In genomic region chr7:106064836-106065559, GRCh38 we compare ENCODE assay signal across 8 cellular contexts. TPM values are rescaled to one million over a fixed set of nuclear protein-coding genes. Genes with fewer than 3 reads are reported as not detected.
DNase-seq lines count a peak whose midpoint lies in the region; ATAC-seq, FAIRE-seq and TF ChIP-seq lines count a peak whose summit lies in the region.

No MANE protein-coding gene starts in this region.

- H3K9me3 Mint-ChIP-seq in GM23338 = peaks cover 7% of the 10 kb centered on the region

- H3F3A ChIP-seq in GM23338 (replicated peaks; ENCODE audit: low read depth) = no peaks in the 10 kb centered on the region

- no peak overlapping the region for H3K27ac ChIP-seq in GM23338 (ENCODE audit: low read depth)
- H3K27ac ChIP-seq in OCI-LY7 (ENCODE audit: low read depth, low read length, poor library complexity, severe bottlenecking) = peak overlapping the region; percentile 98
- no peak overlapping the region for H3K27ac ChIP-seq in endothelial cell of umbilical vein (ENCODE audit: insufficient read depth, low read depth, low read length)

- no peaks in the 10 kb centered on the region for H4K20me1 ChIP-seq in GM23338 (replicated peaks; ENCODE audit: insufficient read depth)
- H4K20me1 ChIP-seq in OCI-LY7 (ENCODE audit: insufficient read depth, low read length) = no peaks in the 10 kb centered on the region
- no peaks in the 10 kb centered on the region for H4K20me1 ChIP-seq in endothelial cell of umbilical vein (replicated peaks; ENCODE audit: control insufficient read depth, extremely low read depth, insufficient read depth, low read length)

- H3K36me3 ChIP-seq in GM23338 (ENCODE audit: insufficient read depth) = no peaks in the 10 kb centered on the region
- H3K36me3 ChIP-seq in OCI-LY7 (ENCODE audit: insufficient read depth, low read length) = peaks cover 6% of the 10 kb centered on the region; the same call in 1 of the 2 replicates
- no peaks in the 10 kb centered on the region for H3K36me3 ChIP-seq in endothelial cell of umbilical vein (ENCODE audit: control insufficient read depth in 2 of 2, extremely low read depth in 1 of 2, insufficient read depth in 2 of 2, low read length in 2 of 2)

- POLR2A ChIA-PET in OCI-LY7 (lab: Charles Lee) (interaction anchor here (0.7 to 10.0 kb wide), 9 partner anchors 7 to 107 kb away, joined by 3 to 308 read pairs (median 4); no protein-coding TSS in a partner anchor), endothelial cell of umbilical vein (lab: Charles Lee) (no interaction called here)

- dilution Hi-C loops in endothelial cell of umbilical vein (cut with MboI; ENCODE audit: extremely low pct_ligation_motif_present, low sequenced_read_pairs) = loop anchor here (25.0 kb wide), 1 partner anchor 97 kb away; no protein-coding TSS in a partner anchor

- peak; percentile 83 for FAIRE-seq in endothelial cell of umbilical vein (lab: Jason Lieb, UNC)

- H3K9me3 ChIP-seq in OCI-LY7 (ENCODE audit: low read length) (peaks cover 8% of the 10 kb centered on the region), endothelial cell of umbilical vein (replicated peaks; ENCODE audit: control insufficient read depth, insufficient read depth, low read length) (no peaks in the 10 kb centered on the region)

- ATAC-seq in GM23338 (peak; percentile 50), HG03571 (IDR thresholded peaks at IDR 0.05; ENCODE audit: unreplicated experiment) (no peak)

- CTCF ChIA-PET in OCI-LY7 (lab: Charles Lee; ENCODE audit: unreplicated experiment) = interaction anchor here (0.9 to 1.5 kb wide), 2 partner anchors 24 to 49 kb away, joined by 3 to 4 read pairs; no protein-coding TSS in a partner anchor
- CTCF ChIA-PET in endothelial cell of umbilical vein (lab: Charles Lee) = interaction anchor here (0.6 to 4.2 kb wide), 6 partner anchors 14 to 721 kb away, joined by 3 to 25 read pairs (median 3); partner anchors contain the start of gene SYPL1

- H3K27ac Mint-ChIP-seq in GM23338 = no peak overlapping the region

- H3K4me2 ChIP-seq in GM23338 = no peak overlapping the region
- H3K4me2 ChIP-seq in OCI-LY7 (ENCODE audit: low read length) = peak overlapping the region; percentile 80
- peak overlapping the region; percentile 10 for H3K4me2 ChIP-seq in endothelial cell of umbilical vein (ENCODE audit: insufficient read depth, low read length)

- H3K4me3 ChIP-seq in GM23338 (no peak overlapping the region), OCI-LY7 (ENCODE audit: low read depth, low read length, poor library complexity, severe bottlenecking) (no peak overlapping the region), endothelial cell of umbilical vein (replicated peaks in 1 of 3; ENCODE audit: insufficient read depth in 1 of 3, low read depth in 1 of 3, low read length in 3 of 3) (no peak overlapping the region)

- DNase-seq in GM23338 (ENCODE audit: low spot score) (no peak), OCI-LY7 (ENCODE audit: low spot score) (no peak), endothelial cell of umbilical vein (ENCODE audit: low read depth, low spot score) (peak; percentile 88), middle frontal gyrus (ENCODE audit: extremely low spot score, low spot score) (peak; percentile 50), D341Med (ENCODE audit: low spot score) (no peak), activated T-cell treated with anti-CD3 and anti-CD28 coated beads for 4 hours (no peak), T-helper 1 cell (no peak)

- H3K4me1 ChIP-seq in GM23338 (ENCODE audit: insufficient read depth) (peaks cover 9% of the 10 kb centered on the region), OCI-LY7 (ENCODE audit: insufficient read depth, low read length, poor library complexity, severe bottlenecking) (peaks cover 100% of the 10 kb centered on the region), endothelial cell of umbilical vein (ENCODE audit: control insufficient read depth, extremely low read depth, insufficient read depth, low read length) (peaks cover 17% of the 10 kb centered on the region)

- no peaks in the 10 kb centered on the region for H3K9me1 ChIP-seq in endothelial cell of umbilical vein (replicated peaks; ENCODE audit: control insufficient read depth, extremely low read depth, insufficient read depth, low read length)

- peaks cover 2% of the 10 kb centered on the region for H3K27me3 Mint-ChIP-seq in GM23338 (ENCODE audit: insufficient read depth, low read depth, poor library complexity)

- peaks cover 15% of the 10 kb centered on the region for H3K4me1 Mint-ChIP-seq in GM23338

- H3K27me3 ChIP-seq in GM23338 (ENCODE audit: insufficient read depth) = no peaks in the 10 kb centered on the region
- H3K27me3 ChIP-seq in endothelial cell of umbilical vein (ENCODE audit: control insufficient read depth in 2 of 2, insufficient read depth in 2 of 2, low read length in 2 of 2) = no peaks in the 10 kb centered on the region

- peak overlapping the region; percentile 91 for H2AFZ ChIP-seq in GM23338
- H2AFZ ChIP-seq in OCI-LY7 (ENCODE audit: low read length) = peak overlapping the region; percentile 50; the same call in 1 of the 2 replicates
- H2AFZ ChIP-seq in endothelial cell of umbilical vein (ENCODE audit: low read depth, low read length) = peak overlapping the region; percentile 10

- H3K36me3 Mint-ChIP-seq in GM23338 (ENCODE audit: low read depth) = peaks cover 4% of the 10 kb centered on the region; the same call in 2 of the 3 replicates

- no peaks in the 10 kb centered on the region for H3K9me2 ChIP-seq in GM23338 (ENCODE audit: insufficient read depth)
- H3K9me2 ChIP-seq in OCI-LY7 (ENCODE audit: insufficient read depth, low read length) = no peaks in the 10 kb centered on the region

- no peak overlapping the region for H3K9ac ChIP-seq in endothelial cell of umbilical vein (replicated peaks; ENCODE audit: extremely low read depth, insufficient read depth, low read length)

- no peaks in the 10 kb centered on the region for H3K79me2 ChIP-seq in GM23338 (replicated peaks; ENCODE audit: insufficient read depth)
- no peaks in the 10 kb centered on the region; the same call in 1 of the 2 replicates for H3K79me2 ChIP-seq in OCI-LY7 (ENCODE audit: insufficient read depth, low read depth, low read length)
- no peaks in the 10 kb centered on the region for H3K79me2 ChIP-seq in endothelial cell of umbilical vein (ENCODE audit: control insufficient read depth, insufficient read depth, low read length)

- intact Hi-C loops in OCI-LY7 (cut with micrococcal nuclease; ENCODE audit: unreplicated experiment) (no loop called here), endothelial cell of umbilical vein (cut with micrococcal nuclease) (loop anchor here (2.0 kb wide), 1 partner anchor 48 kb away; the partner anchor contains the start of gene SYPL1)

- peak; percentile 21 for TF ChIP-seq POLR2A in endothelial cell of umbilical vein (IDR thresholded peaks at IDR 0.05; ENCODE audit: low read depth, low read length)

- TF ChIP-seq CTCF in GM23338 (conservative IDR thresholded peaks at IDR 0.05; ENCODE audit: low read depth in 2 of 2) (no peak), OCI-LY7 (conservative IDR thresholded peaks at IDR 0.05; ENCODE audit: low read length) (no peak), endothelial cell of umbilical vein (IDR thresholded peaks at IDR 0.05; ENCODE audit: extremely low read depth in 1 of 2, insufficient read depth in 1 of 2, low read depth in 1 of 2, low read length in 2 of 2) (no peak)

- BruUV-seq in OCI-LY7 (replicated peaks; lab: Mats Ljungman, UMichigan) (no TSS peak), endothelial cell of umbilical vein (replicated peaks; lab: Mats Ljungman, UMichigan) (no TSS peak)

- no peak overlapping the region for H3K4me3 Mint-ChIP-seq in GM23338

TF ChIP-seq in GM23338, 12 proteins besides CTCF, POLR2A, EP300 and RAD21 (continues in another document):
- TF ChIP-seq ZNF331 (CRISPR knock-in tag; IDR thresholded peaks at IDR 0.05; ENCODE audit: low read depth) = no peak
- TF ChIP-seq EZH2 (IDR thresholded peaks at IDR 0.05; ENCODE audit: low read depth, unreplicated experiment) = no peak
- TF ChIP-seq NANOG (IDR thresholded peaks at IDR 0.05; ENCODE audit: borderline replicate concordance) = no peak
- TF ChIP-seq JUNB (IDR thresholded peaks at IDR 0.05; ENCODE audit: unreplicated experiment) = no peak

TF ChIP-seq in endothelial cell of umbilical vein, 7 proteins besides CTCF, POLR2A, EP300 and RAD21:
- TF ChIP-seq POLR2AphosphoS5 (IDR thresholded peaks at IDR 0.05; ENCODE audit: insufficient read depth, low read depth, low read length) (peak; percentile 43), FOS (IDR thresholded peaks at IDR 0.05; ENCODE audit: borderline replicate concordance, insufficient read depth, low read length) (peak; percentile 50), EZH2 (IDR thresholded peaks at IDR 0.05; ENCODE audit: borderline replicate concordance, low read depth, low read length, severe bottlenecking) (no peak), JUN (IDR thresholded peaks at IDR 0.05; ENCODE audit: borderline replicate concordance, insufficient read depth, insufficient read length, low read depth) (no peak), GATA2 (IDR thresholded peaks at IDR 0.05; ENCODE audit: insufficient read depth, insufficient read length, low read depth, low read length) (no peak), MYC (IDR thresholded peaks at IDR 0.05; ENCODE audit: low read depth, low read length) (no peak)
- TF ChIP-seq, protein P1, sequence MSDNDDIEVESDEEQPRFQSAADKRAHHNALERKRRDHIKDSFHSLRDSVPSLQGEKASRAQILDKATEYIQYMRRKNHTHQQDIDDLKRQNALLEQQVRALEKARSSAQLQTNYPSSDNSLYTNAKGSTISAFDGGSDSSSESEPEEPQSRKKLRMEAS (IDR thresholded peaks at IDR 0.05; ENCODE audit: insufficient read depth, insufficient read length) = no peak

RNA-seq across cellular contexts. Expression of gene SYPL1, which starts 47.1 kb away (rescaled TPM):
- total RNA-seq in GM23338 (2014; rRNA removed; shearing (Covaris generic)) = 52.7 and 78.1 TPM in 2 replicates
- polyA plus RNA-seq in GM23338 (2016; fragmentation: Nextera tagmentation; extraction: Ambion mirVana) (39.0 and 39.3 TPM in 2 replicates), endothelial cell of umbilical vein (51.2 and 59.8 TPM in 2 replicates)
- total RNA-seq in OCI-LY7 (2014; rRNA removed; shearing (Covaris generic)) = 30.4 and 34.1 TPM in 2 replicates
- total RNA-seq in OCI-LY7 (2022) (112 and 118 TPM in 2 replicates), endothelial cell of umbilical vein (66.6 and 67.1 TPM in 2 replicates)
- polyA plus RNA-seq in endothelial cell of umbilical vein (2011; cell fraction: cytosol; rRNA removed) = 50.5 and 51.5 TPM in 2 replicates
- 19.3 and 27.3 TPM in 2 replicates for polyA plus RNA-seq in endothelial cell of umbilical vein (2011; cell fraction: nucleus; rRNA removed)
- 57.2 and 78.4 TPM in 2 replicates for polyA plus RNA-seq in endothelial cell of umbilical vein (2012)
- 65.1 and 75.2 TPM in 2 replicates for polyA minus RNA-seq in endothelial cell of umbilical vein
- polyA minus RNA-seq in endothelial cell of umbilical vein (2011; cell fraction: cytosol; rRNA and poly(A)+ RNA removed) = 17.4 TPM
- 17.0 and 28.4 TPM in 2 replicates for polyA minus RNA-seq in endothelial cell of umbilical vein (2011; cell fraction: nucleus; rRNA and poly(A)+ RNA removed)

Comparison
In these comparisons a context has a peak if more than half of its experiments do, and no peak if none do; other contexts are left out.
1. DNase-seq: peak in endothelial cell of umbilical vein (single experiment) and middle frontal gyrus (single experiment); none in GM23338 (single experiment), OCI-LY7 (single experiment), D341Med (single experiment), activated T-cell treated with anti-CD3 and anti-CD28 coated beads for 4 hours (single experiment) and T-helper 1 cell (0 of 5).
2. H2AFZ ChIP-seq: peak in every context shown above with its lines; median percentile 91 in GM23338; 50 in OCI-LY7; 10 in endothelial cell of umbilical vein.